Comparison of ENCODE assay signal across 9 cellular contexts in the genomic region with DNA sequence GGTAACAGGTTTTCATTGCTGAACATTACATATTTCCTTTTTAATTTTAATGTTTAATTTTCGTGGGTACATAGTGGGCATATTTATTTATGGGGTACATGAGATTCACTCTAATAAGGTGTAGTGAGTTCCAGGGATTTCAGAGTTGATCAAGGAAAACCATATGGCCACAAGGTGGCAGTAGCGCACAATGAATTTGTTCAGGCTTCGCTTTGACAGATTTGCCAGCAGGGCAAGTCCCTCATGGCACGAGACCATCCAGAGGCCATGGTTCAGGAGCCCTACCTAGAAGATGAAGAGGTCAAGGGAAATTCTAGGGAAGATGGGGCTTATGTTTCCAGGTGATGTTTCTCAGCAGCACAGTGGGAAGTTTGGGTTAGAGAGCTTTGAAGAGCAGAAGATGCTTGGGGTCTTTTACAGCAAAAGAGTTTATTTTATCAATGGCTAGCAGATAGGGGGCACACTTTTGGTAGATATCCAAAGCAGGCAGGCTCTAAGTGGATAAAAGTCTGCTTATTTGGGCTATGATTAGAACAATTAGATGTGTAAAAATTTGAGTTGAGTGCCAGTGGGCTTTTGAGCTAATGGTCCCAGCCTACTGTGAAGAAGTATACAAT.
DNase-seq lines count a peak whose midpoint lies in the region; ATAC-seq and TF ChIP-seq lines count a peak whose summit lies in the region.
"Had no signal": no experiment of that assay in that cellular context is flagged by ENCODE, and none has a peak within 500 bp of the region (broad histone marks: within the 10 kb centered on the region; RNA-seq: fewer than 3 reads in every experiment).

No MANE protein-coding gene starts in this region.

- H3K27me3 Mint-ChIP-seq in osteocyte (ENCODE audit: unreplicated experiment) = no peaks in the 10 kb centered on the region

- peak; percentile 12 for DNase-seq in AG09319 (ENCODE audit: extremely low read depth, low read depth)
- peak; percentile 17 for DNase-seq in GM13976 (ENCODE audit: low spot score)
- DNase-seq in LHCN-M2 (ENCODE audit: low read depth) = peak; percentile 75
- peak; percentile 59 for DNase-seq in SK-N-DZ (ENCODE audit: low spot score)
- DNase-seq in ecto neural progenitor cell (ENCODE audit: low spot score) = peak; percentile 82
- DNase-seq in osteocyte (ENCODE audit: extremely low spot score, unreplicated experiment) = no peak
- no peak for DNase-seq in hippocampal formation (lab: John Stamatoyannopoulos, UW)

- H3K4me1 Mint-ChIP-seq in osteocyte (ENCODE audit: unreplicated experiment) = no peaks in the 10 kb centered on the region

- H3K36me3 Mint-ChIP-seq in osteocyte (ENCODE audit: unreplicated experiment) = no peaks in the 10 kb centered on the region

- H3K9me3 Mint-ChIP-seq in osteocyte (ENCODE audit: unreplicated experiment) = peaks cover 35% of the 10 kb centered on the region

- TF ChIP-seq CTCF in AG09319 (IDR thresholded peaks at IDR 0.05; ENCODE audit: low read depth, low read length) (peak; percentile 52), GM13976 (IDR thresholded peaks at IDR 0.05; ENCODE audit: borderline replicate concordance, control extremely low read depth, extremely low read depth, insufficient read depth, missing control alignments) (no peak), osteocyte (IDR thresholded peaks at IDR 0.05) (peak; percentile 29)

- no peak for ATAC-seq in GM18520 (IDR thresholded peaks at IDR 0.05; ENCODE audit: unreplicated experiment)
- ATAC-seq: left colon had no signal

- no peak overlapping the region for H3K27ac Mint-ChIP-seq in osteocyte (ENCODE audit: unreplicated experiment)

- in situ Hi-C loops in GM13976 (cut with MboI; ENCODE audit: low sequenced_read_pairs, unreplicated experiment) = loop anchor here (25.0 kb wide), 1 partner anchor 818 kb away; no protein-coding TSS in a partner anchor

- no peak overlapping the region for H3K4me3 Mint-ChIP-seq in osteocyte (ENCODE audit: unreplicated experiment)

Comparison
In these comparisons a context has a peak if more than half of its experiments do, and no peak if none do; other contexts are left out.
1. DNase-seq: peak in AG09319 (single experiment), GM13976 (single experiment), LHCN-M2 (single experiment), SK-N-DZ (single experiment) and ecto neural progenitor cell (single experiment); none in osteocyte (single experiment) and hippocampal formation (0 of 2).